In genomic region chr17:59356543-59357218, GRCh38 we compare ENCODE assay signal across 17 cellular contexts. TPM values are rescaled to one million over a fixed set of nuclear protein-coding genes. Genes with fewer than 3 reads are reported as not detected.
DNase-seq lines count a peak whose midpoint lies in the region; ATAC-seq and TF ChIP-seq lines count a peak whose summit lies in the region.
"Had no signal": no experiment of that assay in that cellular context is flagged by ENCODE, and none has a peak within 500 bp of the region (broad histone marks: within the 10 kb centered on the region; RNA-seq: fewer than 3 reads in every experiment).

No MANE protein-coding gene starts in this region.

- POLR2A ChIA-PET in naive thymus-derived CD8-positive, alpha-beta T cell (lab: Charles Lee): interaction anchor here (1.3 to 7.4 kb wide), 3 partner anchors 17 to 31 kb away, joined by 3 to 60 read pairs (median 5); partner anchors contain the start of gene YPEL2

- peaks cover 33% of the 10 kb centered on the region for H3K36me3 Mint-ChIP-seq in activated T-cell treated with anti-CD3 and anti-CD28 coated beads, Interleukin-2, amount 50 U/mL, for 24 hours (ENCODE audit: low read depth)
- H3K36me3 Mint-ChIP-seq in brain: peaks cover 47% of the 10 kb centered on the region
- peaks cover 7 to 46% (median 29%) of the 10 kb centered on the region in 3 donors for H3K36me3 Mint-ChIP-seq in naive thymus-derived CD8-positive, alpha-beta T cell

- no peak overlapping the region for H3K4me3 Mint-ChIP-seq in activated T-cell treated with anti-CD3 and anti-CD28 coated beads, Interleukin-2, amount 50 U/mL, for 24 hours
- no peak overlapping the region for H3K4me3 Mint-ChIP-seq in brain
- peak overlapping the region in 1 of 10 donors; percentile 11 for H3K4me3 Mint-ChIP-seq in naive thymus-derived CD8-positive, alpha-beta T cell
- H3K4me3 Mint-ChIP-seq: WTC11 had no signal

- DNase-seq in activated T-cell treated with anti-CD3 and anti-CD28 coated beads, Interleukin-2, amount 50 U/mL, for 24 hours: no peak
- no peak for DNase-seq in activated T-cell treated with anti-CD3 and anti-CD28 coated beads, Interleukin-2, amount 50 U/mL, for 1 hour
- DNase-seq in naive thymus-derived CD8-positive, alpha-beta T cell: no peak
- no peak for DNase-seq in GM20000 (ENCODE audit: low spot score)
- DNase-seq in NCI-H2107 treated with DMSO at 0.1 percent for 48 hours (lab: John Stamatoyannopoulos, UW; ENCODE audit: unreplicated experiment): no peak
- no peak for DNase-seq in DMS79 (lab: John Stamatoyannopoulos, UW)
- DNase-seq: 8988T; activated CD8-positive, alpha-beta memory T cell treated with anti-CD3 and anti-CD28 coated beads, Interleukin-2, amount 50 U/mL, for 4 hours; Caco-2; effector CD4-positive, alpha-beta T cell; KG1; NCI-H1105 treated with DMSO at 0.1 percent for 48 hours; OCI-M1; stimulated activated CD4-positive, alpha-beta T cell treated with anti-CD3 and anti-CD28 coated beads, Interleukin-2, amount 100 ng/mL, for 48 hours had no signal

- no peak for ATAC-seq in naive thymus-derived CD8-positive, alpha-beta T cell
- ATAC-seq: WTC11 had no signal

- H3K4me1 Mint-ChIP-seq in activated T-cell treated with anti-CD3 and anti-CD28 coated beads, Interleukin-2, amount 50 U/mL, for 24 hours (ENCODE audit: low read depth): peaks cover 92% of the 10 kb centered on the region
- peaks cover 30% of the 10 kb centered on the region for H3K4me1 Mint-ChIP-seq in brain
- peaks cover 49 to 99% (median 93%) of the 10 kb centered on the region in 4 donors for H3K4me1 Mint-ChIP-seq in naive thymus-derived CD8-positive, alpha-beta T cell

- H3K27ac Mint-ChIP-seq in activated T-cell treated with anti-CD3 and anti-CD28 coated beads, Interleukin-2, amount 50 U/mL, for 24 hours: peak overlapping the region; percentile 9
- peak overlapping the region in 3 of 5 experiments; percentile 12 to 54 (median 26) for H3K27ac Mint-ChIP-seq in brain
- H3K27ac Mint-ChIP-seq in naive thymus-derived CD8-positive, alpha-beta T cell: peak overlapping the region; percentile 80 to 98 (median 89)
- H3K27ac Mint-ChIP-seq: WTC11 had no signal

- H3K27me3 Mint-ChIP-seq in activated T-cell treated with anti-CD3 and anti-CD28 coated beads, Interleukin-2, amount 50 U/mL, for 24 hours: no peaks in the 10 kb centered on the region
- no peaks in the 10 kb centered on the region for H3K27me3 Mint-ChIP-seq in brain
- H3K27me3 Mint-ChIP-seq in naive thymus-derived CD8-positive, alpha-beta T cell: no peaks in the 10 kb centered on the region

- TF ChIP-seq CTCF in brain (conservative IDR thresholded peaks at IDR 0.05) (no peak), GM20000 (IDR thresholded peaks at IDR 0.05; ENCODE audit: extremely low read depth, missing control alignments) (no peak)

- no peaks in the 10 kb centered on the region for H3K9me3 Mint-ChIP-seq in activated T-cell treated with anti-CD3 and anti-CD28 coated beads, Interleukin-2, amount 50 U/mL, for 24 hours
- peaks cover 0 to 5% (median 0%) of the 10 kb centered on the region in 5 experiments for H3K9me3 Mint-ChIP-seq in brain
- peaks cover 0 to 6% (median 0%) of the 10 kb centered on the region in 9 donors for H3K9me3 Mint-ChIP-seq in naive thymus-derived CD8-positive, alpha-beta T cell

- peak overlapping the region; percentile 62 for H3K27ac ChIP-seq in temporal lobe (ENCODE audit: low read depth, low read length)

RNA-seq across cellular contexts. Expression of gene YPEL2, which starts 25.2 kb away (rescaled TPM):
- polyA plus RNA-seq in brain (ENCODE audit: insufficient read depth, low read depth, low replicate concordance): 10.2 TPM
- 10 to 100 TPM; 73.5 to 75.0 TPM for total RNA-seq in naive thymus-derived CD8-positive, alpha-beta T cell
- 10 to 100 TPM; 22.0 to 28.7 (median 25.2) TPM for polyA plus RNA-seq in naive thymus-derived CD8-positive, alpha-beta T cell
- total RNA-seq in temporal lobe: 7.4 TPM

Comparison
In these comparisons a context has a peak if more than half of its experiments do, and no peak if none do; other contexts are left out.
1. H3K27ac Mint-ChIP-seq: peak in every context shown above with its lines; median percentile 89 in naive thymus-derived CD8-positive, alpha-beta T cell; 26 in brain; 9 in activated T-cell treated with anti-CD3 and anti-CD28 coated beads, Interleukin-2, amount 50 U/mL, for 24 hours.